In the genomic region with DNA sequence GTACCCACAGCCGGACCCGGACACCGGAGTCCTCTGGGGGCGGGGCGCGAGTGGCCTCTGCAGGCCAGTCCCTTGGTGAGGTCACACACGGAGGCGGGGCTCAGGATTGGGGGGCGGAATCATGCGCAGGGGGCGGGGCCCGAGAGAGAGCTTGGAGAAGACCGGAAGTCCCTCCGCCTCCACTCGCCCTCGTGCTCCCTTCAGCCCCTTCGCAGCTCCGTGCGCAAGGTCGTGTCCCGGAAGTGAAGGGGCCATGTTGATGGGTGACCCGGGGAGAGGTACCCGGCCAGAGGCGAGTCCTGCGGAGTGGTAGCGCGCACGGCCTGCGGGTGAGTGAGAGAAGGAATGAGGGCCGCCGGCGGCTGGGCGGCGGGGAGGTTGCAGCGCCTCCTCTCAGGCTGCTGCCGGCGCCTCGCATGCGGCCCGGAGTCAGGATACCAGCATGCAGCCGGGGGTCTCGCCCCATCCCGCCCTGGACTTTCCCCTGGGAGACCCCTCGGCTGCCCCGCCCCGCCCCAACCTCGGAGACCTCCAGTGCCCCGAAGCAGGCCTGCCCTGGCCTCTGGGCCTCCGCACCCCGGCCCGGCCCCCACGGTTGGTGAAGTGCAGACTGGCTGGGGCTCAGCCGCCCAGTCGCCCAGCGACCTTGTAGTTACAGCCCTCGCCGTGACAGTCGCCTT, we compare ENCODE assay signal across 1 cellular context.
TF ChIP-seq lines count a peak whose summit lies in the region.

A gene (plus strand): TSS at position 182 of the 680 bp plus-strand sequence. CDS start 9,005 bp downstream, outside the sequence.

TF ChIP-seq in HepG2, 621 proteins besides CTCF, POLR2A, EP300 and RAD21 (continued from another document and continues in another):
- TF ChIP-seq, protein P1, sequence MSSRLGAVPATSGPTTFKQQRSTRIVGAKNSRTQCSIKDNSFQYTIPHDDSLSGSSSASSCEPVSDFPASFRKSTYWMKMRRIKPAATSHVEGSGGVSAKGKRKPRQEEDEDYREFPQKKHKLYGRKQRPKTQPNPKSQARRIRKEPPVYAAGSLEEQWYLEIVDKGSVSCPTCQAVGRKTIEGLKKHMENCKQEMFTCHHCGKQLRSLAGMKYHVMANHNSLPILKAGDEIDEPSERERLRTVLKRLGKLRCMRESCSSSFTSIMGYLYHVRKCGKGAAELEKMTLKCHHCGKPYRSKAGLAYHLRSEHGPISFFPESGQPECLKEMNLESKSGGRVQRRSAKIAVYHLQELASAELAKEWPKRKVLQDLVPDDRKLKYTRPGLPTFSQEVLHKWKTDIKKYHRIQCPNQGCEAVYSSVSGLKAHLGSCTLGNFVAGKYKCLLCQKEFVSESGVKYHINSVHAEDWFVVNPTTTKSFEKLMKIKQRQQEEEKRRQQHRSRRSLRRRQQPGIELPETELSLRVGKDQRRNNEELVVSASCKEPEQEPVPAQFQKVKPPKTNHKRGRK (CRISPR knock-in tag; IDR thresholded peaks at IDR 0.05), result no peak
- TF ChIP-seq, protein P2, sequence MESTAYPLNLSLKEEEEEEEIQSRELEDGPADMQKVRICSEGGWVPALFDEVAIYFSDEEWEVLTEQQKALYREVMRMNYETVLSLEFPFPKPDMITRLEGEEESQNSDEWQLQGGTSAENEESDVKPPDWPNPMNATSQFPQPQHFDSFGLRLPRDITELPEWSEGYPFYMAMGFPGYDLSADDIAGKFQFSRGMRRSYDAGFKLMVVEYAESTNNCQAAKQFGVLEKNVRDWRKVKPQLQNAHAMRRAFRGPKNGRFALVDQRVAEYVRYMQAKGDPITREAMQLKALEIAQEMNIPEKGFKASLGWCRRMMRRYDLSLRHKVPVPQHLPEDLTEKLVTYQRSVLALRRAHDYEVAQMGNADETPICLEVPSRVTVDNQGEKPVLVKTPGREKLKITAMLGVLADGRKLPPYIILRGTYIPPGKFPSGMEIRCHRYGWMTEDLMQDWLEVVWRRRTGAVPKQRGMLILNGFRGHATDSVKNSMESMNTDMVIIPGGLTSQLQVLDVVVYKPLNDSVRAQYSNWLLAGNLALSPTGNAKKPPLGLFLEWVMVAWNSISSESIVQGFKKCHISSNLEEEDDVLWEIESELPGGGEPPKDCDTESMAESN (CRISPR knock-in tag; conservative IDR thresholded peaks at IDR 0.05), result peak; percentile 64; the same call in 1 of the 2 replicates
- no peak for TF ChIP-seq MAFG (CRISPR knock-in tag; IDR thresholded peaks at IDR 0.05)
- TF ChIP-seq SOX6 (IDR thresholded peaks at IDR 0.05), result no peak
- TF ChIP-seq SOX6 (CRISPR knock-in tag; IDR thresholded peaks at IDR 0.05), result peak; percentile 8; the same call in 1 of the 2 replicates
- no peak for TF ChIP-seq NFE2L1 (CRISPR knock-in tag; IDR thresholded peaks at IDR 0.05; ENCODE audit: borderline replicate concordance)
- no peak; the same call in 1 of the 2 replicates for TF ChIP-seq BHLHE40 (IDR thresholded peaks at IDR 0.05; ENCODE audit: low read length)
- TF ChIP-seq TEAD2 (CRISPR knock-in tag; IDR thresholded peaks at IDR 0.05), result no peak
- TF ChIP-seq ZFY (CRISPR knock-in tag; IDR thresholded peaks at IDR 0.05), result peak; percentile 89
- TF ChIP-seq SP140L (CRISPR knock-in tag; IDR thresholded peaks at IDR 0.05; ENCODE audit: borderline replicate concordance), result peak; percentile 32; the same call in 1 of the 2 replicates
- TF ChIP-seq NFIB (CRISPR knock-in tag; IDR thresholded peaks at IDR 0.05; ENCODE audit: borderline replicate concordance), result no peak
- TF ChIP-seq MTF1 (CRISPR knock-in tag; IDR thresholded peaks at IDR 0.05), result peak; percentile 44; the same call in 1 of the 2 replicates
- TF ChIP-seq PHF20 (CRISPR knock-in tag; IDR thresholded peaks at IDR 0.05), result peak; percentile 87
- peak; percentile 90 for TF ChIP-seq KAT8 (CRISPR knock-in tag; IDR thresholded peaks at IDR 0.05)
- no peak for TF ChIP-seq ZNF441 (CRISPR knock-in tag; IDR thresholded peaks at IDR 0.05; ENCODE audit: borderline replicate concordance)
- TF ChIP-seq, protein P3, sequence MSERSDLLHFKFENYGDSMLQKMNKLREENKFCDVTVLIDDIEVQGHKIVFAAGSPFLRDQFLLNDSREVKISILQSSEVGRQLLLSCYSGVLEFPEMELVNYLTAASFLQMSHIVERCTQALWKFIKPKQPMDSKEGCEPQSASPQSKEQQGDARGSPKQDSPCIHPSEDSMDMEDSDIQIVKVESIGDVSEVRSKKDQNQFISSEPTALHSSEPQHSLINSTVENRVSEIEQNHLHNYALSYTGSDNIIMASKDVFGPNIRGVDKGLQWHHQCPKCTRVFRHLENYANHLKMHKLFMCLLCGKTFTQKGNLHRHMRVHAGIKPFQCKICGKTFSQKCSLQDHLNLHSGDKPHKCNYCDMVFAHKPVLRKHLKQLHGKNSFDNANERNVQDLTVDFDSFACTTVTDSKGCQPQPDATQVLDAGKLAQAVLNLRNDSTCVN (CRISPR knock-in tag; IDR thresholded peaks at IDR 0.05; ENCODE audit: borderline replicate concordance), result peak; percentile 65; the same call in 1 of the 2 replicates
- peak; percentile 82 for TF ChIP-seq RARA (CRISPR knock-in tag; IDR thresholded peaks at IDR 0.05)
- TF ChIP-seq, protein P4, sequence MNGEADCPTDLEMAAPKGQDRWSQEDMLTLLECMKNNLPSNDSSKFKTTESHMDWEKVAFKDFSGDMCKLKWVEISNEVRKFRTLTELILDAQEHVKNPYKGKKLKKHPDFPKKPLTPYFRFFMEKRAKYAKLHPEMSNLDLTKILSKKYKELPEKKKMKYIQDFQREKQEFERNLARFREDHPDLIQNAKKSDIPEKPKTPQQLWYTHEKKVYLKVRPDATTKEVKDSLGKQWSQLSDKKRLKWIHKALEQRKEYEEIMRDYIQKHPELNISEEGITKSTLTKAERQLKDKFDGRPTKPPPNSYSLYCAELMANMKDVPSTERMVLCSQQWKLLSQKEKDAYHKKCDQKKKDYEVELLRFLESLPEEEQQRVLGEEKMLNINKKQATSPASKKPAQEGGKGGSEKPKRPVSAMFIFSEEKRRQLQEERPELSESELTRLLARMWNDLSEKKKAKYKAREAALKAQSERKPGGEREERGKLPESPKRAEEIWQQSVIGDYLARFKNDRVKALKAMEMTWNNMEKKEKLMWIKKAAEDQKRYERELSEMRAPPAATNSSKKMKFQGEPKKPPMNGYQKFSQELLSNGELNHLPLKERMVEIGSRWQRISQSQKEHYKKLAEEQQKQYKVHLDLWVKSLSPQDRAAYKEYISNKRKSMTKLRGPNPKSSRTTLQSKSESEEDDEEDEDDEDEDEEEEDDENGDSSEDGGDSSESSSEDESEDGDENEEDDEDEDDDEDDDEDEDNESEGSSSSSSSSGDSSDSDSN (CRISPR knock-in tag; IDR thresholded peaks at IDR 0.05), result peak; percentile 67; the same call in 1 of the 2 replicates
- no peak; the same call in 1 of the 2 replicates for TF ChIP-seq ZNF83 (CRISPR knock-in tag; IDR thresholded peaks at IDR 0.05; ENCODE audit: borderline replicate concordance)
- TF ChIP-seq, protein P5, sequence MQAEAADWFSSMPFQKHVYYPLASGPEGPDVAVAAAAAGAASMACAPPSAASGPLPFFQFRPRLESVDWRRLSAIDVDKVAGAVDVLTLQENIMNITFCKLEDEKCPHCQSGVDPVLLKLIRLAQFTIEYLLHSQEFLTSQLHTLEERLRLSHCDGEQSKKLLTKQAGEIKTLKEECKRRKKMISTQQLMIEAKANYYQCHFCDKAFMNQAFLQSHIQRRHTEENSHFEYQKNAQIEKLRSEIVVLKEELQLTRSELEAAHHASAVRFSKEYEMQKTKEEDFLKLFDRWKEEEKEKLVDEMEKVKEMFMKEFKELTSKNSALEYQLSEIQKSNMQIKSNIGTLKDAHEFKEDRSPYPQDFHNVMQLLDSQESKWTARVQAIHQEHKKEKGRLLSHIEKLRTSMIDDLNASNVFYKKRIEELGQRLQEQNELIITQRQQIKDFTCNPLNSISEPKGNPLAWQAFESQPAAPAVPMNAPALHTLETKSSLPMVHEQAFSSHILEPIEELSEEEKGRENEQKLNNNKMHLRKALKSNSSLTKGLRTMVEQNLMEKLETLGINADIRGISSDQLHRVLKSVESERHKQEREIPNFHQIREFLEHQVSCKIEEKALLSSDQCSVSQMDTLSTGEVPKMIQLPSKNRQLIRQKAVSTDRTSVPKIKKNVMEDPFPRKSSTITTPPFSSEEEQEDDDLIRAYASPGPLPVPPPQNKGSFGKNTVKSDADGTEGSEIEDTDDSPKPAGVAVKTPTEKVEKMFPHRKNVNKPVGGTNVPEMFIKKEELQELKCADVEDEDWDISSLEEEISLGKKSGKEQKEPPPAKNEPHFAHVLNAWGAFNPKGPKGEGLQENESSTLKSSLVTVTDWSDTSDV (CRISPR knock-in tag; IDR thresholded peaks at IDR 0.05), result no peak
- TF ChIP-seq ONECUT2 (CRISPR knock-in tag; IDR thresholded peaks at IDR 0.05), result no peak
- no peak for TF ChIP-seq NONO (IDR thresholded peaks at IDR 0.05)
- peak; percentile 81 for TF ChIP-seq NONO (CRISPR knock-in tag; conservative IDR thresholded peaks at IDR 0.05)
- no peak for TF ChIP-seq ZNF562 (CRISPR knock-in tag; IDR thresholded peaks at IDR 0.05; ENCODE audit: borderline replicate concordance)
- TF ChIP-seq ZFP37 (CRISPR knock-in tag; IDR thresholded peaks at IDR 0.05; ENCODE audit: borderline replicate concordance), result no peak
- no peak for TF ChIP-seq SRF (IDR thresholded peaks at IDR 0.05; ENCODE audit: low read depth, low read length)
- no peak for TF ChIP-seq ZNF34 (CRISPR knock-in tag; IDR thresholded peaks at IDR 0.05; ENCODE audit: borderline replicate concordance)
- no peak for TF ChIP-seq FOXP1 (IDR thresholded peaks at IDR 0.05)
- 0 out of 2 replicates have a peak, but pooled peaks have one; percentile 24 for TF ChIP-seq FOXP1 (CRISPR knock-in tag; IDR thresholded peaks at IDR 0.05)
- no peak for TF ChIP-seq ZNF746 (CRISPR knock-in tag; IDR thresholded peaks at IDR 0.05)
- TF ChIP-seq ZNF33A (CRISPR knock-in tag; IDR thresholded peaks at IDR 0.05; ENCODE audit: borderline replicate concordance), result no peak
- TF ChIP-seq GABPA (IDR thresholded peaks at IDR 0.05; ENCODE audit: low read depth, low read length), result peak; percentile 95
- TF ChIP-seq GABPA (CRISPR knock-in tag; IDR thresholded peaks at IDR 0.05; ENCODE audit: low read depth), result peak; percentile 96
- TF ChIP-seq, protein P6, sequence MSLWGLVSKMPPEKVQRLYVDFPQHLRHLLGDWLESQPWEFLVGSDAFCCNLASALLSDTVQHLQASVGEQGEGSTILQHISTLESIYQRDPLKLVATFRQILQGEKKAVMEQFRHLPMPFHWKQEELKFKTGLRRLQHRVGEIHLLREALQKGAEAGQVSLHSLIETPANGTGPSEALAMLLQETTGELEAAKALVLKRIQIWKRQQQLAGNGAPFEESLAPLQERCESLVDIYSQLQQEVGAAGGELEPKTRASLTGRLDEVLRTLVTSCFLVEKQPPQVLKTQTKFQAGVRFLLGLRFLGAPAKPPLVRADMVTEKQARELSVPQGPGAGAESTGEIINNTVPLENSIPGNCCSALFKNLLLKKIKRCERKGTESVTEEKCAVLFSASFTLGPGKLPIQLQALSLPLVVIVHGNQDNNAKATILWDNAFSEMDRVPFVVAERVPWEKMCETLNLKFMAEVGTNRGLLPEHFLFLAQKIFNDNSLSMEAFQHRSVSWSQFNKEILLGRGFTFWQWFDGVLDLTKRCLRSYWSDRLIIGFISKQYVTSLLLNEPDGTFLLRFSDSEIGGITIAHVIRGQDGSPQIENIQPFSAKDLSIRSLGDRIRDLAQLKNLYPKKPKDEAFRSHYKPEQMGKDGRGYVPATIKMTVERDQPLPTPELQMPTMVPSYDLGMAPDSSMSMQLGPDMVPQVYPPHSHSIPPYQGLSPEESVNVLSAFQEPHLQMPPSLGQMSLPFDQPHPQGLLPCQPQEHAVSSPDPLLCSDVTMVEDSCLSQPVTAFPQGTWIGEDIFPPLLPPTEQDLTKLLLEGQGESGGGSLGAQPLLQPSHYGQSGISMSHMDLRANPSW (CRISPR knock-in tag; IDR thresholded peaks at IDR 0.05; ENCODE audit: borderline replicate concordance), result no peak
- no peak for TF ChIP-seq MLLT10 (CRISPR knock-in tag; IDR thresholded peaks at IDR 0.05)
- no peak for TF ChIP-seq ZNF234 (CRISPR knock-in tag; conservative IDR thresholded peaks at IDR 0.05)
- TF ChIP-seq CCDC6 (CRISPR knock-in tag; IDR thresholded peaks at IDR 0.05), result peak; percentile 73; the same call in 1 of the 2 replicates
- no peak; the same call in 1 of the 2 replicates for TF ChIP-seq ZNF564 (CRISPR knock-in tag; IDR thresholded peaks at IDR 0.05)
- no peak for TF ChIP-seq ARHGAP35 (CRISPR knock-in tag; IDR thresholded peaks at IDR 0.05; ENCODE audit: borderline replicate concordance)
- TF ChIP-seq TAF15 (IDR thresholded peaks at IDR 0.05; ENCODE audit: low read depth, low read length, poor library complexity, severe bottlenecking), result no peak
- TF ChIP-seq HNF4G (IDR thresholded peaks at IDR 0.05; ENCODE audit: borderline replicate concordance, low read depth, low read length), result 0 out of 2 replicates have a peak, but pooled peaks have one; percentile 5
- no peak for TF ChIP-seq HNF4G (CRISPR knock-in tag; IDR thresholded peaks at IDR 0.05; ENCODE audit: borderline replicate concordance, low read depth)
- no peak for TF ChIP-seq SP1 (IDR thresholded peaks at IDR 0.05)
- TF ChIP-seq SP1 (CRISPR knock-in tag; IDR thresholded peaks at IDR 0.05), result peak; percentile 85
- no peak for TF ChIP-seq ZNF773 (CRISPR knock-in tag; IDR thresholded peaks at IDR 0.05; ENCODE audit: borderline replicate concordance)
- TF ChIP-seq, protein P7, sequence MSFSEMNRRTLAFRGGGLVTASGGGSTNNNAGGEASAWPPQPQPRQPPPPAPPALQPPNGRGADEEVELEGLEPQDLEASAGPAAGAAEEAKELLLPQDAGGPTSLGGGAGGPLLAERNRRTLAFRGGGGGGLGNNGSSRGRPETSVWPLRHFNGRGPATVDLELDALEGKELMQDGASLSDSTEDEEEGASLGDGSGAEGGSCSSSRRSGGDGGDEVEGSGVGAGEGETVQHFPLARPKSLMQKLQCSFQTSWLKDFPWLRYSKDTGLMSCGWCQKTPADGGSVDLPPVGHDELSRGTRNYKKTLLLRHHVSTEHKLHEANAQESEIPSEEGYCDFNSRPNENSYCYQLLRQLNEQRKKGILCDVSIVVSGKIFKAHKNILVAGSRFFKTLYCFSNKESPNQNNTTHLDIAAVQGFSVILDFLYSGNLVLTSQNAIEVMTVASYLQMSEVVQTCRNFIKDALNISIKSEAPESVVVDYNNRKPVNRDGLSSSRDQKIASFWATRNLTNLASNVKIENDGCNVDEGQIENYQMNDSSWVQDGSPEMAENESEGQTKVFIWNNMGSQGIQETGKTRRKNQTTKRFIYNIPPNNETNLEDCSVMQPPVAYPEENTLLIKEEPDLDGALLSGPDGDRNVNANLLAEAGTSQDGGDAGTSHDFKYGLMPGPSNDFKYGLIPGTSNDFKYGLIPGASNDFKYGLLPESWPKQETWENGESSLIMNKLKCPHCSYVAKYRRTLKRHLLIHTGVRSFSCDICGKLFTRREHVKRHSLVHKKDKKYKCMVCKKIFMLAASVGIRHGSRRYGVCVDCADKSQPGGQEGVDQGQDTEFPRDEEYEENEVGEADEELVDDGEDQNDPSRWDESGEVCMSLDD (CRISPR knock-in tag; IDR thresholded peaks at IDR 0.05; ENCODE audit: borderline replicate concordance), result no peak
- TF ChIP-seq ZMYM3 (CRISPR knock-in tag; IDR thresholded peaks at IDR 0.05), result no peak
- TF ChIP-seq ZSCAN31 (CRISPR knock-in tag; IDR thresholded peaks at IDR 0.05; ENCODE audit: low read depth), result no peak
- no peak for TF ChIP-seq HES4 (CRISPR knock-in tag; IDR thresholded peaks at IDR 0.05; ENCODE audit: borderline replicate concordance)
- no peak for TF ChIP-seq MBD4 (IDR thresholded peaks at IDR 0.05; ENCODE audit: borderline replicate concordance, low read length)
- peak; percentile 56; the same call in 1 of the 2 replicates for TF ChIP-seq ISL2 (CRISPR knock-in tag; IDR thresholded peaks at IDR 0.05)
